ENCODE assay signal across 1 cellular context in the genomic region with DNA sequence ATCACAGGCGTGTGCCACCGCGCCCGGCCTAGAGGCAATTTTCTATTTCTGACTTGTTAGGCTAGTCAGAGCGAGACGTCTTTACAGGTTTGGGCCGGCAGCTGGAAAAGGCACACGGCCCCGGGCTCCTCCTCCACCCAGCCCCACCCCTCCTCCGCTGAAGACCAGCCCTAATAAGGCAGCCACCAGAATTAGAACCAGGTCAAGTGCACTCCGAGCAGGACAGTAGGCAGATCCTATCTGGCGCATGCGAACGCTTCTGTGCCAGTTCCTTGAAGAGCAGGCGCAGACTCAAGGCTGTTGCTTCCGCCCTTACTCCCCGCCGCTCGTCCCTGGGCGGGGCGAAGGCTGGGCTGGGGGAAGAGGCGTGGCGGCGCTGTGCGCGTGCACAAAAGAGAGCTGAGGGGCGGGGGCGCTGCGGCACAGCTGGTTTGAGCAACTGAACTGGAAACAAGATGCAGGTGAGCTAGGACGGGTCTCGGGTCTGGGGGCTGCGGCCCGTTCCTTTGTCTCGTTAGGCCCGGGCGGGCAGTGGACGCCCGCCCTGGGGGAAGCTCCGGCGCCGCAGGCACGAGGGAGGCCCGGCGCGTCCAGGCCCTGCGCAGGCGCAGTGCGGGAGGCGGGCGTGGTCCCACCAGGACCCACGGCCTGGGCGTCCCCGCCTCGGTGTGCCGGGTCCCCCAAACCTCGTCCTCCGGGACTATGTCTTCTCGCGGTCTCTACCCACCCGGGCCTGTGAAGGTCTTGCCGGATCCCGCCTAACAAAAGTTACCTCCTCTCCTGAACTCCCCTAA.
TF ChIP-seq lines count a peak whose summit lies in the region.

TSS of gene PDCL3 (plus strand) at position 381 of the 794 bp plus-strand sequence. CDS start at position 456, 75 bp downstream.

TF ChIP-seq in H1, 55 proteins besides CTCF, POLR2A, EP300 and RAD21 (continued from another document):
- TF ChIP-seq MAX (IDR thresholded peaks at IDR 0.05) (peak; percentile 74), BACH1 (IDR thresholded peaks at IDR 0.05; ENCODE audit: low read length) (no peak), NRF1 (IDR thresholded peaks at IDR 0.05; ENCODE audit: low read depth, low read length) (peak; percentile 81), RXRA (IDR thresholded peaks at IDR 0.05; ENCODE audit: insufficient read depth, low read depth, low read length) (no peak), TBP (IDR thresholded peaks at IDR 0.05; ENCODE audit: low read depth, low read length) (peak; percentile 88), BRCA1 (IDR thresholded peaks at IDR 0.05; ENCODE audit: low read depth, low read length) (no peak), CREB1 (IDR thresholded peaks at IDR 0.05) (peak; percentile 95), SIRT6 (IDR thresholded peaks at IDR 0.05; ENCODE audit: low read length) (no peak), SP2 (IDR thresholded peaks at IDR 0.05; ENCODE audit: low read length) (no peak), JUND (IDR thresholded peaks at IDR 0.05; ENCODE audit: low read length) (no peak), EZH2 (IDR thresholded peaks at IDR 0.05; ENCODE audit: low read depth, low read length, severe bottlenecking) (no peak), GTF2F1 (IDR thresholded peaks at IDR 0.05; ENCODE audit: borderline replicate concordance, low read depth, low read length) (peak; percentile 47; the same call in 1 of the 2 replicates), SAP30 (IDR thresholded peaks at IDR 0.05; ENCODE audit: insufficient read depth, insufficient replicate concordance, low read length) (no peak), KDM4A (IDR thresholded peaks at IDR 0.05; ENCODE audit: low read depth, low read length, severe bottlenecking) (peak; percentile 59), TAF1 (IDR thresholded peaks at IDR 0.05; ENCODE audit: low read depth, low read length) (peak; percentile 86), JUN (IDR thresholded peaks at IDR 0.05; ENCODE audit: low read depth, low read length) (no peak), FOSL1 (IDR thresholded peaks at IDR 0.05; ENCODE audit: insufficient read depth, low read depth, low read length) (no peak), NANOG (IDR thresholded peaks at IDR 0.05; ENCODE audit: insufficient read depth, low read depth, low read length, poor library complexity, severe bottlenecking) (no peak), KDM5A (IDR thresholded peaks at IDR 0.05; ENCODE audit: low read length) (no peak), BCL11A (IDR thresholded peaks at IDR 0.05; ENCODE audit: low read depth in 2 of 2, low read length in 2 of 2) (no peak), YY1 (IDR thresholded peaks at IDR 0.05; ENCODE audit: low read depth, low read length) (no peak), TEAD4 (IDR thresholded peaks at IDR 0.05; ENCODE audit: low read depth, low read length) (no peak), POU5F1 (IDR thresholded peaks at IDR 0.05; ENCODE audit: low read depth, low read length) (no peak), ZNF274 (IDR thresholded peaks at IDR 0.05; ENCODE audit: borderline replicate concordance, extremely low read depth, low read length) (no peak), SUZ12 (IDR thresholded peaks at IDR 0.05; ENCODE audit: low read length) (no peak), ASH2L (IDR thresholded peaks at IDR 0.05; ENCODE audit: low read length) (peak; percentile 16), EGR1 (IDR thresholded peaks at IDR 0.05; ENCODE audit: borderline replicate concordance, low read depth, low read length) (no peak), SP1 (IDR thresholded peaks at IDR 0.05; ENCODE audit: low read depth, low read length) (0 out of 2 replicates have a peak, but pooled peaks have one; percentile 18), CHD1 (IDR thresholded peaks at IDR 0.05; ENCODE audit: low read depth, low read length) (no peak), TAF7 (optimal IDR thresholded peaks at IDR 0.05; ENCODE audit: borderline replicate concordance, low read depth, low read length) (no peak), SP4 (IDR thresholded peaks at IDR 0.05; ENCODE audit: low read length) (no peak), PHF8 (conservative IDR thresholded peaks at IDR 0.05; ENCODE audit: low read depth, low read length) (peak; percentile 95), GABPA (IDR thresholded peaks at IDR 0.05; ENCODE audit: borderline replicate concordance, insufficient read depth, low read length) (no peak), RFX5 (IDR thresholded peaks at IDR 0.05; ENCODE audit: borderline replicate concordance, low read depth, low read length) (no peak), TCF12 (IDR thresholded peaks at IDR 0.05; ENCODE audit: low read depth, low read length) (no peak), MAFK (IDR thresholded peaks at IDR 0.05; ENCODE audit: low read depth, low read length) (no peak), SIX5 (IDR thresholded peaks at IDR 0.05; ENCODE audit: low read depth, low read length) (no peak), SIN3A (conservative IDR thresholded peaks at IDR 0.05 in 1 of 2, IDR thresholded peaks at IDR 0.05 in 1 of 2; ENCODE audit: low read depth in 1 of 2, low read length in 2 of 2) (peak in 1 of 2 experiments; percentile 18; a peak in 1 of 4 replicates), CBX5 (IDR thresholded peaks at IDR 0.05; ENCODE audit: low read depth, low read length) (no peak), SRF (IDR thresholded peaks at IDR 0.05; ENCODE audit: low read depth, low read length) (peak; percentile 92), CEBPB (IDR thresholded peaks at IDR 0.05; ENCODE audit: low read depth, low read length) (no peak), HDAC6 (IDR thresholded peaks at IDR 0.05; ENCODE audit: low read depth, low read length) (no peak), CTBP2 (IDR thresholded peaks at IDR 0.05; ENCODE audit: borderline replicate concordance, insufficient read depth, insufficient read length, low read length) (no peak), CHD2 (IDR thresholded peaks at IDR 0.05; ENCODE audit: low read length) (peak; percentile 81; the same call in 1 of the 2 replicates)
- TF ChIP-seq, protein P1, sequence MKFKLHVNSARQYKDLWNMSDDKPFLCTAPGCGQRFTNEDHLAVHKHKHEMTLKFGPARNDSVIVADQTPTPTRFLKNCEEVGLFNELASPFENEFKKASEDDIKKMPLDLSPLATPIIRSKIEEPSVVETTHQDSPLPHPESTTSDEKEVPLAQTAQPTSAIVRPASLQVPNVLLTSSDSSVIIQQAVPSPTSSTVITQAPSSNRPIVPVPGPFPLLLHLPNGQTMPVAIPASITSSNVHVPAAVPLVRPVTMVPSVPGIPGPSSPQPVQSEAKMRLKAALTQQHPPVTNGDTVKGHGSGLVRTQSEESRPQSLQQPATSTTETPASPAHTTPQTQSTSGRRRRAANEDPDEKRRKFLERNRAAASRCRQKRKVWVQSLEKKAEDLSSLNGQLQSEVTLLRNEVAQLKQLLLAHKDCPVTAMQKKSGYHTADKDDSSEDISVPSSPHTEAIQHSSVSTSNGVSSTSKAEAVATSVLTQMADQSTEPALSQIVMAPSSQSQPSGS (IDR thresholded peaks at IDR 0.05; ENCODE audit: low read length), result no peak
- TF ChIP-seq, protein P2, sequence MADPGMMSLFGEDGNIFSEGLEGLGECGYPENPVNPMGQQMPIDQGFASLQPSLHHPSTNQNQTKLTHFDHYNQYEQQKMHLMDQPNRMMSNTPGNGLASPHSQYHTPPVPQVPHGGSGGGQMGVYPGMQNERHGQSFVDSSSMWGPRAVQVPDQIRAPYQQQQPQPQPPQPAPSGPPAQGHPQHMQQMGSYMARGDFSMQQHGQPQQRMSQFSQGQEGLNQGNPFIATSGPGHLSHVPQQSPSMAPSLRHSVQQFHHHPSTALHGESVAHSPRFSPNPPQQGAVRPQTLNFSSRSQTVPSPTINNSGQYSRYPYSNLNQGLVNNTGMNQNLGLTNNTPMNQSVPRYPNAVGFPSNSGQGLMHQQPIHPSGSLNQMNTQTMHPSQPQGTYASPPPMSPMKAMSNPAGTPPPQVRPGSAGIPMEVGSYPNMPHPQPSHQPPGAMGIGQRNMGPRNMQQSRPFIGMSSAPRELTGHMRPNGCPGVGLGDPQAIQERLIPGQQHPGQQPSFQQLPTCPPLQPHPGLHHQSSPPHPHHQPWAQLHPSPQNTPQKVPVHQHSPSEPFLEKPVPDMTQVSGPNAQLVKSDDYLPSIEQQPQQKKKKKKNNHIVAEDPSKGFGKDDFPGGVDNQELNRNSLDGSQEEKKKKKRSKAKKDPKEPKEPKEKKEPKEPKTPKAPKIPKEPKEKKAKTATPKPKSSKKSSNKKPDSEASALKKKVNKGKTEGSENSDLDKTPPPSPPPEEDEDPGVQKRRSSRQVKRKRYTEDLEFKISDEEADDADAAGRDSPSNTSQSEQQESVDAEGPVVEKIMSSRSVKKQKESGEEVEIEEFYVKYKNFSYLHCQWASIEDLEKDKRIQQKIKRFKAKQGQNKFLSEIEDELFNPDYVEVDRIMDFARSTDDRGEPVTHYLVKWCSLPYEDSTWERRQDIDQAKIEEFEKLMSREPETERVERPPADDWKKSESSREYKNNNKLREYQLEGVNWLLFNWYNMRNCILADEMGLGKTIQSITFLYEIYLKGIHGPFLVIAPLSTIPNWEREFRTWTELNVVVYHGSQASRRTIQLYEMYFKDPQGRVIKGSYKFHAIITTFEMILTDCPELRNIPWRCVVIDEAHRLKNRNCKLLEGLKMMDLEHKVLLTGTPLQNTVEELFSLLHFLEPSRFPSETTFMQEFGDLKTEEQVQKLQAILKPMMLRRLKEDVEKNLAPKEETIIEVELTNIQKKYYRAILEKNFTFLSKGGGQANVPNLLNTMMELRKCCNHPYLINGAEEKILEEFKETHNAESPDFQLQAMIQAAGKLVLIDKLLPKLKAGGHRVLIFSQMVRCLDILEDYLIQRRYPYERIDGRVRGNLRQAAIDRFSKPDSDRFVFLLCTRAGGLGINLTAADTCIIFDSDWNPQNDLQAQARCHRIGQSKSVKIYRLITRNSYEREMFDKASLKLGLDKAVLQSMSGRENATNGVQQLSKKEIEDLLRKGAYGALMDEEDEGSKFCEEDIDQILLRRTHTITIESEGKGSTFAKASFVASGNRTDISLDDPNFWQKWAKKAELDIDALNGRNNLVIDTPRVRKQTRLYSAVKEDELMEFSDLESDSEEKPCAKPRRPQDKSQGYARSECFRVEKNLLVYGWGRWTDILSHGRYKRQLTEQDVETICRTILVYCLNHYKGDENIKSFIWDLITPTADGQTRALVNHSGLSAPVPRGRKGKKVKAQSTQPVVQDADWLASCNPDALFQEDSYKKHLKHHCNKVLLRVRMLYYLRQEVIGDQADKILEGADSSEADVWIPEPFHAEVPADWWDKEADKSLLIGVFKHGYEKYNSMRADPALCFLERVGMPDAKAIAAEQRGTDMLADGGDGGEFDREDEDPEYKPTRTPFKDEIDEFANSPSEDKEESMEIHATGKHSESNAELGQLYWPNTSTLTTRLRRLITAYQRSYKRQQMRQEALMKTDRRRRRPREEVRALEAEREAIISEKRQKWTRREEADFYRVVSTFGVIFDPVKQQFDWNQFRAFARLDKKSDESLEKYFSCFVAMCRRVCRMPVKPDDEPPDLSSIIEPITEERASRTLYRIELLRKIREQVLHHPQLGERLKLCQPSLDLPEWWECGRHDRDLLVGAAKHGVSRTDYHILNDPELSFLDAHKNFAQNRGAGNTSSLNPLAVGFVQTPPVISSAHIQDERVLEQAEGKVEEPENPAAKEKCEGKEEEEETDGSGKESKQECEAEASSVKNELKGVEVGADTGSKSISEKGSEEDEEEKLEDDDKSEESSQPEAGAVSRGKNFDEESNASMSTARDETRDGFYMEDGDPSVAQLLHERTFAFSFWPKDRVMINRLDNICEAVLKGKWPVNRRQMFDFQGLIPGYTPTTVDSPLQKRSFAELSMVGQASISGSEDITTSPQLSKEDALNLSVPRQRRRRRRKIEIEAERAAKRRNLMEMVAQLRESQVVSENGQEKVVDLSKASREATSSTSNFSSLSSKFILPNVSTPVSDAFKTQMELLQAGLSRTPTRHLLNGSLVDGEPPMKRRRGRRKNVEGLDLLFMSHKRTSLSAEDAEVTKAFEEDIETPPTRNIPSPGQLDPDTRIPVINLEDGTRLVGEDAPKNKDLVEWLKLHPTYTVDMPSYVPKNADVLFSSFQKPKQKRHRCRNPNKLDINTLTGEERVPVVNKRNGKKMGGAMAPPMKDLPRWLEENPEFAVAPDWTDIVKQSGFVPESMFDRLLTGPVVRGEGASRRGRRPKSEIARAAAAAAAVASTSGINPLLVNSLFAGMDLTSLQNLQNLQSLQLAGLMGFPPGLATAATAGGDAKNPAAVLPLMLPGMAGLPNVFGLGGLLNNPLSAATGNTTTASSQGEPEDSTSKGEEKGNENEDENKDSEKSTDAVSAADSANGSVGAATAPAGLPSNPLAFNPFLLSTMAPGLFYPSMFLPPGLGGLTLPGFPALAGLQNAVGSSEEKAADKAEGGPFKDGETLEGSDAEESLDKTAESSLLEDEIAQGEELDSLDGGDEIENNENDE (IDR thresholded peaks at IDR 0.05; ENCODE audit: insufficient replicate concordance, low read length), result no peak
- TF ChIP-seq, protein P3, sequence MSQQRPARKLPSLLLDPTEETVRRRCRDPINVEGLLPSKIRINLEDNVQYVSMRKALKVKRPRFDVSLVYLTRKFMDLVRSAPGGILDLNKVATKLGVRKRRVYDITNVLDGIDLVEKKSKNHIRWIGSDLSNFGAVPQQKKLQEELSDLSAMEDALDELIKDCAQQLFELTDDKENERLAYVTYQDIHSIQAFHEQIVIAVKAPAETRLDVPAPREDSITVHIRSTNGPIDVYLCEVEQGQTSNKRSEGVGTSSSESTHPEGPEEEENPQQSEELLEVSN (IDR thresholded peaks at IDR 0.05), result no peak
- TF ChIP-seq, protein P4, sequence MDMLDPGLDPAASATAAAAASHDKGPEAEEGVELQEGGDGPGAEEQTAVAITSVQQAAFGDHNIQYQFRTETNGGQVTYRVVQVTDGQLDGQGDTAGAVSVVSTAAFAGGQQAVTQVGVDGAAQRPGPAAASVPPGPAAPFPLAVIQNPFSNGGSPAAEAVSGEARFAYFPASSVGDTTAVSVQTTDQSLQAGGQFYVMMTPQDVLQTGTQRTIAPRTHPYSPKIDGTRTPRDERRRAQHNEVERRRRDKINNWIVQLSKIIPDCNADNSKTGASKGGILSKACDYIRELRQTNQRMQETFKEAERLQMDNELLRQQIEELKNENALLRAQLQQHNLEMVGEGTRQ (IDR thresholded peaks at IDR 0.05; ENCODE audit: low read length), result no peak
